Comparison of ENCODE assay signal across 9 cellular contexts in the genomic region with DNA sequence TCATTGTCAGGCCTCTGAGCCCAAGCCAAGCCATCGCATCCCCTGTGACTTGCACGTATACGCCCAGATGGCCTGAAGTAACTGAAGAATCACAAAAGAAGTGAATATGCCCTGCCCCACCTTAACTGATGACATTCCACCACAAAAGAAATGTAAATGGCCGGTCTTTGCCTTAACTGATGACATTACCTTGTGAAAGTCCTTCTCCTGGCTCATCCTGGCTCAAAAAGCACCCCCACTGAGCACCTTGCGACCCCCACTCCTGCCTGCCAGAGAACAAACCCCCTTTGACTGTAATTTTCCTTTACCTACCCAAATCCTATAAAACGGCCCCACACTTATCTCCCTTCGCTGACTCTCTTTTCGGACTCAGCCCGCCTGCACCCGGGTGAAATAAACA. TPM values are rescaled to one million over a fixed set of nuclear protein-coding genes. Genes with fewer than 3 reads are reported as not detected.
DNase-seq lines count a peak whose midpoint lies in the region; TF ChIP-seq lines count a peak whose summit lies in the region.
"Not testable (repeated sequence)": the region's sequence is repeated elsewhere in the genome, so short reads cannot be mapped to it uniquely, and the experiment has no call there.
"Had no signal": no experiment of that assay in that cellular context is flagged by ENCODE, and none has a peak within 500 bp of the region (broad histone marks: within the 10 kb centered on the region; RNA-seq: fewer than 3 reads in every experiment).

No MANE protein-coding gene starts in this region.

- H3K9ac ChIP-seq in H9 (ENCODE audit: extremely low read depth, insufficient read length, low read length); endodermal cell (ENCODE audit: extremely low read depth, low read length, poor library complexity, severe bottlenecking); smooth muscle cell (ENCODE audit: low read depth): not testable (repeated sequence)
- H3K9ac ChIP-seq in NT2/D1 (ENCODE audit: insufficient read length, low read depth) (peak overlapping the region; percentile 78), iPS-18a (ENCODE audit: low read length) (peak overlapping the region; percentile 74)

- not testable (repeated sequence) for H4K8ac ChIP-seq in H9 (replicated peaks; ENCODE audit: insufficient read length, low read depth, low read length)

- H3K23ac ChIP-seq in H9 (ENCODE audit: insufficient read length, low read depth, low read length) = not testable (repeated sequence)

- H3K79me2 ChIP-seq in H9 (ENCODE audit: insufficient read depth, low read length); smooth muscle cell (ENCODE audit: low read depth): not testable (repeated sequence)

- H3F3A ChIP-seq in smooth muscle cell (ENCODE audit: low read depth) = not testable (repeated sequence)

- not testable (repeated sequence) for H3K79me1 ChIP-seq in H9 (ENCODE audit: insufficient read depth, low read depth, low read length, poor library complexity, severe bottlenecking)

- H3K27me3 Mint-ChIP-seq in H9 (ENCODE audit: low read depth); endodermal cell (ENCODE audit: insufficient read depth): not testable (repeated sequence)
- peaks cover 19% of the 10 kb centered on the region for H3K27me3 Mint-ChIP-seq in nephron (ENCODE audit: low read depth)

- H3K4ac ChIP-seq in H9 (ENCODE audit: low read depth, low read length) = not testable (repeated sequence)

- H3K4me1 ChIP-seq in H9 (ENCODE audit: insufficient read depth, low read length); NT2/D1 (ENCODE audit: insufficient read depth, insufficient read length); endodermal cell (ENCODE audit: control insufficient read depth, insufficient read depth, low read length): not testable (repeated sequence)
- peaks cover 50% of the 10 kb centered on the region for H3K4me1 ChIP-seq in iPS-18a (ENCODE audit: control insufficient read depth, low read depth, low read length)
- peaks cover 39% of the 10 kb centered on the region for H3K4me1 ChIP-seq in smooth muscle cell (ENCODE audit: low read depth)

- not testable (repeated sequence) for H4K91ac ChIP-seq in H9 (ENCODE audit: insufficient read length, low read depth, low read length)

- H3K4me3 Mint-ChIP-seq in H9 = peak overlapping the region; percentile 38 to 73
- peak overlapping the region; percentile 43 for H3K4me3 Mint-ChIP-seq in endodermal cell
- H3K4me3 Mint-ChIP-seq in nephron = peak overlapping the region; percentile 64 to 71 (median 66)

- H2BK5ac ChIP-seq in H9 (ENCODE audit: insufficient read length, low read length) = not testable (repeated sequence)

- not testable (repeated sequence) for DNase-seq in H9; NT2/D1 (ENCODE audit: low read depth, low spot score); endodermal cell; smooth muscle cell (lab: John Stamatoyannopoulos, UW; ENCODE audit: unreplicated experiment)

- not testable (repeated sequence) for H3K14ac ChIP-seq in H9 (ENCODE audit: insufficient read depth, low read length)

- H3K4me1 Mint-ChIP-seq in H9 = peaks cover 64 to 68% of the 10 kb centered on the region in 2 experiments
- peaks cover 34% of the 10 kb centered on the region for H3K4me1 Mint-ChIP-seq in endodermal cell
- H3K4me1 Mint-ChIP-seq in nephron = peaks cover 18% of the 10 kb centered on the region

- not testable (repeated sequence) for H2AK5ac ChIP-seq in H9 (ENCODE audit: insufficient read length, low read length)

- H3K27ac Mint-ChIP-seq in H9 (peak overlapping the region; percentile 94 to 100 (median 99)), endodermal cell (peak overlapping the region; percentile 87)
- H3K27ac Mint-ChIP-seq in nephron = not testable (repeated sequence)

- not testable (repeated sequence) for H3K9me3 Mint-ChIP-seq in H9, endodermal cell, nephron

- not testable (repeated sequence) for H4K5ac ChIP-seq in H9 (ENCODE audit: insufficient read length, low read depth, low read length)

- not testable (repeated sequence) for H3K9me3 ChIP-seq in H9 (ENCODE audit: control insufficient read depth, low read depth, low read length); NT2/D1 (ENCODE audit: insufficient read depth, low read length); endodermal cell (ENCODE audit: control insufficient read depth, low read length); iPS-18a (ENCODE audit: control insufficient read depth, low read depth, low read length); smooth muscle cell (replicated peaks; ENCODE audit: low read depth)

- H3K36me3 ChIP-seq in NT2/D1 (ENCODE audit: insufficient read depth, insufficient read length, low read length); endodermal cell (ENCODE audit: control insufficient read depth, insufficient read depth, low read length); iPS-18a (ENCODE audit: control insufficient read depth, low read depth, low read length); smooth muscle cell (ENCODE audit: low read depth): not testable (repeated sequence)

- WGBS in H9 (ENCODE audit: extremely low coverage, insufficient read length, low lambda C conversion rate) = no CpG with 5 or more reads among the region's 10 CpGs
- 10 to 15% methylated on average over 2 to 10 of the region's 10 CpGs for WGBS in endodermal cell (ENCODE audit: insufficient coverage in 1 of 2, insufficient read length in 1 of 2), 2 experiments
- 37% methylated on average over 10 of the region's 10 CpGs for WGBS in smooth muscle cell (ENCODE audit: low lambda C conversion rate)

- not testable (repeated sequence) for H3K23me2 ChIP-seq in H9 (ENCODE audit: insufficient read length, low read depth, low read length, poor library complexity, severe bottlenecking)

- H3T11ph ChIP-seq in H9 (ENCODE audit: low read length) = not testable (repeated sequence)

- H3K27ac ChIP-seq in H9 (ENCODE audit: insufficient read length, low read depth, low read length) = peak overlapping the region; percentile 90
- H3K27ac ChIP-seq in endodermal cell (ENCODE audit: low read depth, low read length); smooth muscle cell (ENCODE audit: low read depth): not testable (repeated sequence)
- H3K27ac ChIP-seq in iPS-18a (ENCODE audit: low read length) = peak overlapping the region; percentile 95

- TF ChIP-seq CTCF in H9 (conservative IDR thresholded peaks at IDR 0.05); endodermal cell (conservative IDR thresholded peaks at IDR 0.05); nephron (IDR thresholded peaks at IDR 0.05; ENCODE audit: unreplicated experiment in 3 of 3); smooth muscle cell (IDR thresholded peaks at IDR 0.05; ENCODE audit: borderline replicate concordance, insufficient read depth, poor library complexity, severe bottlenecking): not testable (repeated sequence)

- not testable (repeated sequence) for H3K56ac ChIP-seq in H9 (ENCODE audit: insufficient read length, low read depth, low read length)

- H2BK20ac ChIP-seq in H9 (ENCODE audit: low read depth, low read length, poor library complexity, severe bottlenecking) = not testable (repeated sequence)

- not testable (repeated sequence) for H3K4me2 ChIP-seq in H9 (ENCODE audit: insufficient read depth, insufficient read length, low read length)
- peak overlapping the region; percentile 77 for H3K4me2 ChIP-seq in smooth muscle cell

- H3K4me3 ChIP-seq in NT2/D1 (ENCODE audit: insufficient read length, low read depth); smooth muscle cell: not testable (repeated sequence)
- H3K4me3 ChIP-seq in endodermal cell (ENCODE audit: low read length) = peak overlapping the region; percentile 73
- H3K4me3 ChIP-seq in iPS-18a (ENCODE audit: low read length) = peak overlapping the region; percentile 45

- not testable (repeated sequence) for H2BK15ac ChIP-seq in H9 (ENCODE audit: low read depth, low read length)

- H2BK12ac ChIP-seq in H9 (ENCODE audit: insufficient read length, low read depth, low read length) = not testable (repeated sequence)

- H2AFZ ChIP-seq in H9 (ENCODE audit: low read length); smooth muscle cell (ENCODE audit: low read depth): not testable (repeated sequence)

- H3K27me3 ChIP-seq in H9 (ENCODE audit: insufficient read depth, low read length); NT2/D1 (ENCODE audit: insufficient read depth, insufficient read length); endodermal cell (ENCODE audit: control insufficient read depth, insufficient read depth, low read length, poor library complexity, severe bottlenecking); iPS-18a (ENCODE audit: control insufficient read depth, insufficient read depth, low read length): not testable (repeated sequence)
- H3K27me3 ChIP-seq in smooth muscle cell (ENCODE audit: low read depth) = peaks cover 13% of the 10 kb centered on the region

- not testable (repeated sequence) for H3K18ac ChIP-seq in H9 (ENCODE audit: insufficient read length, low read depth, low read length)

- not testable (repeated sequence) for H4K20me1 ChIP-seq in H9 (ENCODE audit: control insufficient read depth, insufficient read depth, insufficient read length); smooth muscle cell (ENCODE audit: low read depth)

- H3K36me3 Mint-ChIP-seq in H9 (ENCODE audit: insufficient read depth in 1 of 3, low read depth in 3 of 3); endodermal cell (ENCODE audit: low read depth); nephron (ENCODE audit: low read depth): not testable (repeated sequence)

- not testable (repeated sequence) for H2BK120ac ChIP-seq in H9 (ENCODE audit: low read depth, low read length, poor library complexity, severe bottlenecking)

RNA-seq across cellular contexts. Expression of a gene that starts 24.8 kb away (rescaled TPM):
- 0.66 and 1.1 TPM in 2 replicates for total RNA-seq in H9 (2021)
- under 1 TPM; 0.53 to 0.86 TPM for total RNA-seq in endodermal cell
- polyA plus RNA-seq in endodermal cell (2013, experiment 1 of 2) = 1.3 TPM
- polyA plus RNA-seq in endodermal cell (2013, experiment 2 of 2) = 1.1 TPM
- total RNA-seq in smooth muscle cell = 2.5 and 2.6 TPM in 2 replicates
- 0.67 TPM in 1 of 2 replicates, not detected in the other for polyA plus RNA-seq in smooth muscle cell
- total RNA-seq: CD4-positive, CD25-positive, alpha-beta regulatory T cell; CD8-positive, alpha-beta memory T cell; GM23248 had no signal
- polyA plus RNA-seq: CD8-positive, alpha-beta memory T cell; GM23248 had no signal
